32 cellular contexts compared by ENCODE assay signal in the genomic region with DNA sequence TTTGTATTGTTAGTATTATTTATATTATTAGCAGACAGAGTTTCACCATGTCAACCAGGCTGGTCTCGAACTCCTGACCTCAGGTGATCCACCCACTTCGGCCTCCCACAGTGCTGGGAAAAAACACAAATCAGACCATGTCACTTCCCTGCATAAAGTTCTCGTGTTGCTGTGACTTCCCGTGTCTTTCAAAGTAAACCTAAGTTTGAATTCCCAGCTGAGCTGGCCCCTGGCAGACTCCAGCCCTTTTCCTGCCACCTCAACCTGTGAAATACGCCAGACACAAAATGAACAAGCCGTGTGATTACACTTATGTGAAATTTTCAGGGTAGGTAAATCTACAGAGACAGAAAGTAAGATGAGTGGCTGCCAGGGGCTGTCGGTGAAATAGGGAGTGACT. TPM values are rescaled to one million over a fixed set of nuclear protein-coding genes. Genes with fewer than 3 reads are reported as not detected.
"Had no signal": no experiment of that assay in that cellular context is flagged by ENCODE, and none has a peak within 500 bp of the region (broad histone marks: within the 10 kb centered on the region; RNA-seq: fewer than 3 reads in every experiment).

No MANE protein-coding gene starts in this region.

- DNase-seq: activated B cell treated with CpG ODN at 0.5 μM for 24 hours; activated CD4-positive, alpha-beta memory T cell treated with anti-CD3 and anti-CD28 coated beads, Interleukin-2, amount 10 ng/mL, durations not matched to agents 7 days and 5 days; activated CD4-positive, alpha-beta T cell treated with anti-CD3 and anti-CD28 coated beads for 4 hours; activated CD4-positive, CD25-positive, alpha-beta regulatory T cell treated with anti-CD3 and anti-CD28 coated beads, Interleukin-2, amount 50 U/mL, for 72 hours; activated CD8-positive, alpha-beta memory T cell treated with anti-CD3 and anti-CD28 coated beads for 24 hours; activated CD8-positive, alpha-beta memory T cell treated with anti-CD3 and anti-CD28 coated beads, Interleukin-2, amount 10 ng/mL, durations not matched to agents 7 days and 5 days; activated CD8-positive, alpha-beta memory T cell treated with anti-CD3 and anti-CD28 coated beads, Interleukin-2, amount 50 U/mL, for 48 hours; activated effector memory CD4-positive, alpha-beta T cell treated with Interleukin-2 at 50 U/mL for 16 hours; activated naive CD4-positive, alpha-beta T cell treated with anti-CD3 and anti-CD28 coated beads, Interleukin-2, amount 50 U/mL, for 16 hours; activated naive CD8-positive, alpha-beta T cell treated with anti-CD3 and anti-CD28 coated beads for 36 hours; activated T-cell treated with anti-CD3 and anti-CD28 coated beads, Interleukin-2, amount 50 U/mL, for 48 hours; amniotic stem cell; brain microvascular endothelial cell; MM.1S; MV-4-11; NCI-H1092; NCI-H1436 treated with DMSO at 0.1 percent for 48 hours; NCI-H1694 treated with DMSO at 0.1 percent for 48 hours; NCI-H2029; NCI-H345; NCI-H510A; NCI-H526; NCI-H748 treated with DMSO at 0.1 percent for 48 hours; NK-92 treated with Interleukin-12 subunit alpha and Interleukin-12 subunit beta, amount 100 ng/mL, for 24 hours; PC-9; SHP77; T-cell; T-helper 17 cell had no signal

- ATAC-seq: activated CD8-positive, alpha-beta memory T cell treated with anti-CD3 and anti-CD28 coated beads, Interleukin-2, amount 10 ng/mL, durations not matched to agents 7 days and 5 days; SK-N-SH treated with all-trans-retinoic acid at 6 μM for 48 hours; T-cell; T-helper 17 cell had no signal

- H3K27ac ChIP-seq: brain microvascular endothelial cell, KMS-11, PC-9 had no signal

- H3K27me3 Mint-ChIP-seq: activated CD4-positive, alpha-beta memory T cell treated with anti-CD3 and anti-CD28 coated beads, Interleukin-2, amount 10 ng/mL, durations not matched to agents 7 days and 5 days; activated CD8-positive, alpha-beta memory T cell treated with anti-CD3 and anti-CD28 coated beads, Interleukin-2, amount 10 ng/mL, durations not matched to agents 7 days and 5 days; activated naive CD8-positive, alpha-beta T cell treated with anti-CD3 and anti-CD28 coated beads for 36 hours had no signal

- FAIRE-seq: RCC 7860 had no signal

- H3K27me3 ChIP-seq: brain microvascular endothelial cell had no signal

- H3K27ac Mint-ChIP-seq: activated B cell treated with CpG ODN at 0.5 μM for 24 hours; activated CD4-positive, alpha-beta memory T cell treated with anti-CD3 and anti-CD28 coated beads, Interleukin-2, amount 10 ng/mL, durations not matched to agents 7 days and 5 days; activated CD8-positive, alpha-beta memory T cell treated with anti-CD3 and anti-CD28 coated beads, Interleukin-2, amount 10 ng/mL, durations not matched to agents 7 days and 5 days; activated naive CD8-positive, alpha-beta T cell treated with anti-CD3 and anti-CD28 coated beads for 36 hours; T-cell; T-helper 17 cell had no signal

- H3K4me3 Mint-ChIP-seq: activated B cell treated with CpG ODN at 0.5 μM for 24 hours; activated CD4-positive, alpha-beta memory T cell treated with anti-CD3 and anti-CD28 coated beads, Interleukin-2, amount 10 ng/mL, durations not matched to agents 7 days and 5 days; activated CD8-positive, alpha-beta memory T cell treated with anti-CD3 and anti-CD28 coated beads, Interleukin-2, amount 10 ng/mL, durations not matched to agents 7 days and 5 days; activated naive CD8-positive, alpha-beta T cell treated with anti-CD3 and anti-CD28 coated beads for 36 hours; T-cell; T-helper 17 cell had no signal

- H3K9me3 Mint-ChIP-seq: activated B cell treated with CpG ODN at 0.5 μM for 24 hours; activated CD4-positive, alpha-beta memory T cell treated with anti-CD3 and anti-CD28 coated beads, Interleukin-2, amount 10 ng/mL, durations not matched to agents 7 days and 5 days; activated naive CD8-positive, alpha-beta T cell treated with anti-CD3 and anti-CD28 coated beads for 36 hours; T-cell had no signal

- H3K4me1 Mint-ChIP-seq: activated B cell treated with CpG ODN at 0.5 μM for 24 hours; activated CD4-positive, alpha-beta memory T cell treated with anti-CD3 and anti-CD28 coated beads, Interleukin-2, amount 10 ng/mL, durations not matched to agents 7 days and 5 days; activated CD8-positive, alpha-beta memory T cell treated with anti-CD3 and anti-CD28 coated beads, Interleukin-2, amount 10 ng/mL, durations not matched to agents 7 days and 5 days; activated naive CD8-positive, alpha-beta T cell treated with anti-CD3 and anti-CD28 coated beads for 36 hours; T-cell; T-helper 17 cell had no signal

- H3K9ac ChIP-seq: KMS-11 had no signal

- H3K4me3 ChIP-seq: PC-9 had no signal

- H3K36me3 Mint-ChIP-seq: activated CD8-positive, alpha-beta memory T cell treated with anti-CD3 and anti-CD28 coated beads, Interleukin-2, amount 10 ng/mL, durations not matched to agents 7 days and 5 days; activated naive CD8-positive, alpha-beta T cell treated with anti-CD3 and anti-CD28 coated beads for 36 hours; T-cell had no signal

RNA-seq across cellular contexts. Expression of gene BOK, which starts 7.9 kb away (rescaled TPM):
- total RNA-seq: activated B cell treated with CpG ODN at 0.5 μM for 24 hours; activated CD8-positive, alpha-beta memory T cell treated with anti-CD3 and anti-CD28 coated beads, Interleukin-2, amount 10 ng/mL, durations not matched to agents 7 days and 5 days; OCI-LY7; T-helper 17 cell had no signal
